28 cellular contexts compared by ENCODE assay signal in genomic region chr16:10098991-10099390, GRCh38.
"Had no signal": no experiment of that assay in that cellular context is flagged by ENCODE, and none has a peak within 500 bp of the region (broad histone marks: within the 10 kb centered on the region; RNA-seq: fewer than 3 reads in every experiment).

No MANE protein-coding gene starts in this region.

- ATAC-seq: activated CD4-positive, alpha-beta T cell treated with anti-CD3 and anti-CD28 coated beads for 36 hours; left lung; naive thymus-derived CD4-positive, alpha-beta T cell; right lobe of liver had no signal

- H3K27me3 ChIP-seq: hepatocyte, left lung, right lobe of liver, testis, uterus had no signal

- H3K4me1 ChIP-seq: left lung, right lobe of liver, testis, uterus had no signal

- H3K4me1 Mint-ChIP-seq: activated B cell treated with CpG ODN at 0.5 μM for 24 hours; activated CD4-positive, alpha-beta T cell treated with anti-CD3 and anti-CD28 coated beads for 36 hours; activated naive CD8-positive, alpha-beta T cell treated with anti-CD3 and anti-CD28 coated beads, Interleukin-2, amount 10 ng/mL, durations not matched to agents 7 days and 5 days; brain; immature natural killer cell; naive thymus-derived CD4-positive, alpha-beta T cell had no signal

- H3K27ac Mint-ChIP-seq: activated B cell treated with CpG ODN at 0.5 μM for 24 hours; activated CD4-positive, alpha-beta T cell treated with anti-CD3 and anti-CD28 coated beads for 36 hours; activated naive CD4-positive, alpha-beta T cell treated with anti-CD3 and anti-CD28 coated beads for 36 hours; activated naive CD8-positive, alpha-beta T cell treated with anti-CD3 and anti-CD28 coated beads, Interleukin-2, amount 10 ng/mL, durations not matched to agents 7 days and 5 days; dendritic cell treated with granulocyte-macrophage colony-stimulating factor and Interleukin-4, amounts not matched to agents 40 ng/mL and 50 ng/mL, for 4 days; immature natural killer cell; naive thymus-derived CD4-positive, alpha-beta T cell had no signal

- H3K4me3 ChIP-seq: hepatocyte, left lung, lung, right lobe of liver, skin epidermis, testis, uterus had no signal

- H3K4me3 Mint-ChIP-seq: activated B cell treated with CpG ODN at 0.5 μM for 24 hours; activated CD4-positive, alpha-beta T cell treated with anti-CD3 and anti-CD28 coated beads for 36 hours; activated naive CD4-positive, alpha-beta T cell treated with anti-CD3 and anti-CD28 coated beads for 36 hours; activated naive CD8-positive, alpha-beta T cell treated with anti-CD3 and anti-CD28 coated beads, Interleukin-2, amount 10 ng/mL, durations not matched to agents 7 days and 5 days; brain; dendritic cell treated with granulocyte-macrophage colony-stimulating factor and Interleukin-4, amounts not matched to agents 40 ng/mL and 50 ng/mL, for 4 days; immature natural killer cell; naive thymus-derived CD4-positive, alpha-beta T cell; neural crest cell had no signal

- DNase-seq: activated B cell treated with CpG ODN at 0.5 μM for 24 hours; activated CD4-positive, alpha-beta T cell treated with anti-CD3 and anti-CD28 coated beads for 36 hours; activated CD4-positive, alpha-beta T cell treated with anti-CD3 and anti-CD28 coated beads, Interleukin-2, amount 50 U/mL, for 48 hours; activated effector memory CD4-positive, alpha-beta T cell treated with Interleukin-2 at 50 U/mL for 16 hours; activated naive CD4-positive, alpha-beta T cell treated with anti-CD3 and anti-CD28 coated beads for 36 hours; activated naive CD8-positive, alpha-beta T cell treated with anti-CD3 and anti-CD28 coated beads, Interleukin-2, amount 10 ng/mL, durations not matched to agents 7 days and 5 days; activated T-cell treated with anti-CD3 and anti-CD28 coated beads, Interleukin-2, amount 50 U/mL, for 48 hours; amygdala; effector CD4-positive, alpha-beta T cell; foreskin melanocyte; immature natural killer cell; left lung; naive thymus-derived CD4-positive, alpha-beta T cell; occipital lobe; posterior cingulate gyrus; right lobe of liver; stimulated activated CD4-positive, alpha-beta T cell treated with anti-CD3 and anti-CD28 coated beads, Interleukin-15, amount 100 ng/mL, for 24 hours; stimulated activated naive CD4-positive, alpha-beta T cell; T-helper 9 cell; testis; trophoblast cell; uterus had no signal

- H3K36me3 Mint-ChIP-seq: activated naive CD8-positive, alpha-beta T cell treated with anti-CD3 and anti-CD28 coated beads, Interleukin-2, amount 10 ng/mL, durations not matched to agents 7 days and 5 days; brain; immature natural killer cell; naive thymus-derived CD4-positive, alpha-beta T cell had no signal

- H3K9me3 ChIP-seq: left lung, right lobe of liver, testis, uterus had no signal

- H3K36me3 ChIP-seq: left lung, right lobe of liver, uterus had no signal

- H3K27me3 Mint-ChIP-seq: activated naive CD8-positive, alpha-beta T cell treated with anti-CD3 and anti-CD28 coated beads, Interleukin-2, amount 10 ng/mL, durations not matched to agents 7 days and 5 days; dendritic cell treated with granulocyte-macrophage colony-stimulating factor and Interleukin-4, amounts not matched to agents 40 ng/mL and 50 ng/mL, for 4 days had no signal
